Comparison of ENCODE assay signal across 9 cellular contexts in the genomic region with DNA sequence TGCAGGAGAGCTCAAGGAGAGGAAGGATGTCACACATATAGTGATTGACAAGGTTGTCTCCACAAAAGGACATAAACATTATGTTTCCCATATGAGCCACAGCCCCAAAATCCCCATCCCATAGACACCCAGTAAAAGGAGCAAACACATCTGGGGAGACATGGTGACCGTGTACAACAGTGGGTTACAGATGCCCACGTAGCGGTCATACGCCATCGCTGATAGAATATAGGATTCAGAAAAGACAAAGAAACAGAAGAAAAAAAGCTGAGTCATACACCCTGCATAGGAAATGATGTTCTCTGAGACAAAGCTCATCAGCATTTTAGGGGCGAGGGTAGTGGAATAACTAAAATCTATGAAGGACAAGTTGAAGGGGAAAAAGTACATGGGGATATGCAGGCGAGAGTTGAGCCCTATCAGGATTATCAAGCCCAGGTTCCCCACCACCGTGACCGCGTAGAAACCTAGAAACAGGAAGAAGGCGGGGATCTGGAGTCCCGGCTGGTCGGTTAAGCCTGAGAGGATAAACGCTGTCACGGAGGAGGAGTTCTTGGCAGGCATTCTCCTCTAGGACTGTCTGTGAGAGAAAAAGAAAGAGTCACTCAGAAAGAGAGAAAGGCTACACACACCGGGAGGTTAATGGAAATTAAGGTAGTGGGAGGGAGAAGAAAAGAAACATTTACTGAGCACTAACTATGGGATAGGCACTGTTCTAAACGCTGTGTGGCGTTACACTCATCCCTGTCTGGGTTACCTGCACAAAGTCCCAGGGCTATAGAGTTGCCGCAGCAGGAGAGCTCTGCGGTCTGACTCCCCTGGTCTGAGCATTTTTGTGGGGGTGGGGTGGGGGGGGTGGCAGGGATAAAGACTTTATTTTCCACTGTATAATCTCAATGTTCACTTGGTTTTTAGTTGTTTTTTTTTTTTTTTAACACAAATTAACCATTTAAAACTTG. TPM values are rescaled to one million over a fixed set of nuclear protein-coding genes. Genes with fewer than 3 reads are reported as not detected.
DNase-seq lines count a peak whose midpoint lies in the region; ATAC-seq and TF ChIP-seq lines count a peak whose summit lies in the region.
"Had no signal": no experiment of that assay in that cellular context is flagged by ENCODE, and none has a peak within 500 bp of the region (broad histone marks: within the 10 kb centered on the region; RNA-seq: fewer than 3 reads in every experiment).

No MANE protein-coding gene starts in this region.

- H2BK12ac ChIP-seq in mesenchymal stem cell (ENCODE audit: low read length in 2 of 2) = peak overlapping the region in 1 of 2 experiments; percentile 83

- 34% methylated on average over 19 of the region's 20 CpGs for WGBS in mesenchymal stem cell

- H3K27me3 ChIP-seq in DND-41 (ENCODE audit: insufficient read depth, low read length, poor library complexity) (peaks cover 3% of the 10 kb centered on the region), mesenchymal stem cell (ENCODE audit: control insufficient read depth in 1 of 2, insufficient read depth in 1 of 2, low read length in 2 of 2) (peaks cover 0 to 6% of the 10 kb centered on the region in 2 experiments)

- no peak overlapping the region for H3K23ac ChIP-seq in mesenchymal stem cell (ENCODE audit: low read length in 2 of 2)

- POLR2A ChIA-PET in OCI-LY7 (lab: Charles Lee) = no interaction called here

- H4K8ac ChIP-seq in mesenchymal stem cell (ENCODE audit: low read length) = peak overlapping the region; percentile 82

- H4K20me1 ChIP-seq in DND-41 (ENCODE audit: insufficient read depth, low read length) (no peaks in the 10 kb centered on the region), OCI-LY7 (ENCODE audit: insufficient read depth, low read length) (no peaks in the 10 kb centered on the region)

- TF ChIP-seq CTCF in DND-41 (IDR thresholded peaks at IDR 0.05; ENCODE audit: borderline replicate concordance, extremely low read depth, low read length, poor library complexity, severe bottlenecking) = no peak
- no peak for TF ChIP-seq CTCF in OCI-LY7 (conservative IDR thresholded peaks at IDR 0.05; ENCODE audit: low read length)
- TF ChIP-seq CTCF in choroid plexus epithelial cell (conservative IDR thresholded peaks at IDR 0.05; ENCODE audit: low read depth, low read length) = no peak

- no peaks in the 10 kb centered on the region for H3K9me2 ChIP-seq in OCI-LY7 (ENCODE audit: insufficient read depth, low read length)

- no peaks in the 10 kb centered on the region for H3K79me1 ChIP-seq in mesenchymal stem cell (replicated peaks; ENCODE audit: low read length, poor library complexity, severe bottlenecking)

- BruUV-seq in OCI-LY7 (replicated peaks; lab: Mats Ljungman, UMichigan) = no TSS peak

- H3K4ac ChIP-seq in mesenchymal stem cell (ENCODE audit: low read depth in 1 of 2, low read length in 2 of 2) = peak overlapping the region in 1 of 2 experiments; percentile 84

- H3K4me1 ChIP-seq in DND-41 (ENCODE audit: insufficient read depth, low read length) (peaks cover 20% of the 10 kb centered on the region), OCI-LY7 (ENCODE audit: insufficient read depth, low read length, poor library complexity, severe bottlenecking) (no peaks in the 10 kb centered on the region), mesenchymal stem cell (ENCODE audit: control insufficient read depth, insufficient read depth, low read depth, low read length) (peaks cover 3% of the 10 kb centered on the region)
- H3K4me1 ChIP-seq: pancreas had no signal

- intact Hi-C loops in OCI-LY7 (cut with micrococcal nuclease; ENCODE audit: unreplicated experiment) = no loop called here

- peak; percentile 48 for DNase-seq in DND-41
- DNase-seq in OCI-LY7 (ENCODE audit: low spot score) = peak; percentile 8
- peak; percentile 80 for DNase-seq in choroid plexus epithelial cell (ENCODE audit: low read depth)
- peak; percentile 81 for DNase-seq in mesenchymal stem cell
- no peak for DNase-seq in COR-L47 (lab: John Stamatoyannopoulos, UW)
- DNase-seq: pancreas had no signal

- H2AFZ ChIP-seq in DND-41 (ENCODE audit: low read depth, low read length) (peak overlapping the region; percentile 67), OCI-LY7 (ENCODE audit: low read length) (peak overlapping the region; percentile 35), mesenchymal stem cell (ENCODE audit: low read depth, low read length) (no peak overlapping the region)

- CTCF ChIA-PET in OCI-LY7 (lab: Charles Lee; ENCODE audit: unreplicated experiment) = no interaction called here

- H2BK5ac ChIP-seq in mesenchymal stem cell (ENCODE audit: low read depth, low read length, poor library complexity, severe bottlenecking) = no peak overlapping the region

- peak overlapping the region; percentile 62 for H4K91ac ChIP-seq in mesenchymal stem cell (ENCODE audit: low read length)

- peak overlapping the region; percentile 66 to 90 for H3K18ac ChIP-seq in mesenchymal stem cell (ENCODE audit: low read depth in 1 of 2, low read length in 2 of 2)

- ATAC-seq in DND-41 (ENCODE audit: insufficient read depth, low read depth) (peak; percentile 97), HG02798 (IDR thresholded peaks at IDR 0.05; ENCODE audit: poor library complexity, unreplicated experiment) (peak; percentile 64), HG03378 (IDR thresholded peaks at IDR 0.05; ENCODE audit: unreplicated experiment) (no peak), GM19455 (IDR thresholded peaks at IDR 0.05; ENCODE audit: unreplicated experiment) (no peak)

- H2BK120ac ChIP-seq in mesenchymal stem cell (ENCODE audit: low read depth, low read length) = no peak overlapping the region

- H3K14ac ChIP-seq in mesenchymal stem cell (ENCODE audit: low read length in 2 of 2) = no peak overlapping the region

- H3K4me3 ChIP-seq in DND-41 (ENCODE audit: low read depth in 1 of 2, low read length in 2 of 2) (peak overlapping the region in 1 of 2 experiments; percentile 48; a peak in 2 of 4 replicates), OCI-LY7 (ENCODE audit: low read depth, low read length, poor library complexity, severe bottlenecking) (peak overlapping the region; percentile 4), choroid plexus epithelial cell (ENCODE audit: low read depth, low read length) (peak overlapping the region; percentile 59), mesenchymal stem cell (ENCODE audit: insufficient read depth in 1 of 2, low read depth in 1 of 2, low read length in 2 of 2) (peak overlapping the region in 1 of 2 experiments; percentile 77)
- H3K4me3 ChIP-seq: pancreas had no signal

- H3K79me2 ChIP-seq in DND-41 (ENCODE audit: insufficient read depth, low read length) (no peaks in the 10 kb centered on the region), OCI-LY7 (ENCODE audit: insufficient read depth, low read depth, low read length) (no peaks in the 10 kb centered on the region)

- H3K4me2 ChIP-seq in DND-41 (ENCODE audit: insufficient read depth, low read length) = peak overlapping the region; percentile 64
- peak overlapping the region; percentile 20 for H3K4me2 ChIP-seq in OCI-LY7 (ENCODE audit: low read length)
- peak overlapping the region; percentile 37 for H3K4me2 ChIP-seq in mesenchymal stem cell (ENCODE audit: low read length, poor library complexity, severe bottlenecking)

- H3K36me3 ChIP-seq in DND-41 (ENCODE audit: insufficient read depth, low read length) (no peaks in the 10 kb centered on the region), OCI-LY7 (ENCODE audit: insufficient read depth, low read length) (no peaks in the 10 kb centered on the region), mesenchymal stem cell (ENCODE audit: control insufficient read depth in 1 of 2, insufficient read depth in 2 of 2, low read depth in 1 of 2, low read length in 2 of 2) (no peaks in the 10 kb centered on the region)
- H3K36me3 ChIP-seq: pancreas had no signal

- no peak overlapping the region for H2AK5ac ChIP-seq in mesenchymal stem cell (ENCODE audit: low read length, severe bottlenecking)

- H3K27ac ChIP-seq in DND-41 (ENCODE audit: low read length) (no peak overlapping the region), OCI-LY7 (ENCODE audit: low read depth, low read length, poor library complexity, severe bottlenecking) (no peak overlapping the region), mesenchymal stem cell (ENCODE audit: low read length, poor library complexity, severe bottlenecking) (no peak overlapping the region)
- H3K27ac ChIP-seq: pancreas had no signal

- no peaks in the 10 kb centered on the region for H3K9me3 ChIP-seq in DND-41 (ENCODE audit: insufficient read depth, low read length, severe bottlenecking)
- no peaks in the 10 kb centered on the region for H3K9me3 ChIP-seq in OCI-LY7 (ENCODE audit: low read length)
- no peaks in the 10 kb centered on the region for H3K9me3 ChIP-seq in mesenchymal stem cell (ENCODE audit: control insufficient read depth, low read length)
- H3K9me3 ChIP-seq: pancreas had no signal

- no peak overlapping the region for H2BK15ac ChIP-seq in mesenchymal stem cell (ENCODE audit: low read depth, poor library complexity, severe bottlenecking)

- H3K9ac ChIP-seq in DND-41 (ENCODE audit: low read depth, low read length) (no peak overlapping the region), mesenchymal stem cell (ENCODE audit: low read length) (peak overlapping the region; percentile 76)

RNA-seq across cellular contexts. Expression of gene OR8B8, which starts 36.1 kb away (rescaled TPM):
- not detected in 2 replicates for total RNA-seq in OCI-LY7 (2014; rRNA removed; shearing (Covaris generic))
- not detected in 2 replicates for total RNA-seq in OCI-LY7 (2022)
- polyA plus RNA-seq in mesenchymal stem cell (2013, experiment 1 of 2) = not detected
- not detected for polyA plus RNA-seq in mesenchymal stem cell (2013, experiment 2 of 2)
- total RNA-seq: pancreas had no signal
- polyA plus RNA-seq: pancreas had no signal

RNA-seq across cellular contexts. Expression of gene OR8B4, which starts 57.0 kb away (rescaled TPM):
- total RNA-seq in OCI-LY7 (2014; rRNA removed; shearing (Covaris generic)) = not detected in 2 replicates
- total RNA-seq in OCI-LY7 (2022) = not detected in 2 replicates
- not detected for polyA plus RNA-seq in mesenchymal stem cell (2013, experiment 1 of 2)
- not detected for polyA plus RNA-seq in mesenchymal stem cell (2013, experiment 2 of 2)
- total RNA-seq: pancreas had no signal
- polyA plus RNA-seq: pancreas had no signal

Comparison
In these comparisons a context has a peak if more than half of its experiments do, and no peak if none do; other contexts are left out.
1. ATAC-seq: peak in DND-41 (single experiment) and HG02798 (single experiment); none in HG03378 (single experiment) and GM19455 (single experiment).
2. Peak in every context shown above with its lines, with median percentiles within 50 percentile points of each other: H3K4me2 ChIP-seq.